1 cellular context compared by ENCODE assay signal in the genomic region with DNA sequence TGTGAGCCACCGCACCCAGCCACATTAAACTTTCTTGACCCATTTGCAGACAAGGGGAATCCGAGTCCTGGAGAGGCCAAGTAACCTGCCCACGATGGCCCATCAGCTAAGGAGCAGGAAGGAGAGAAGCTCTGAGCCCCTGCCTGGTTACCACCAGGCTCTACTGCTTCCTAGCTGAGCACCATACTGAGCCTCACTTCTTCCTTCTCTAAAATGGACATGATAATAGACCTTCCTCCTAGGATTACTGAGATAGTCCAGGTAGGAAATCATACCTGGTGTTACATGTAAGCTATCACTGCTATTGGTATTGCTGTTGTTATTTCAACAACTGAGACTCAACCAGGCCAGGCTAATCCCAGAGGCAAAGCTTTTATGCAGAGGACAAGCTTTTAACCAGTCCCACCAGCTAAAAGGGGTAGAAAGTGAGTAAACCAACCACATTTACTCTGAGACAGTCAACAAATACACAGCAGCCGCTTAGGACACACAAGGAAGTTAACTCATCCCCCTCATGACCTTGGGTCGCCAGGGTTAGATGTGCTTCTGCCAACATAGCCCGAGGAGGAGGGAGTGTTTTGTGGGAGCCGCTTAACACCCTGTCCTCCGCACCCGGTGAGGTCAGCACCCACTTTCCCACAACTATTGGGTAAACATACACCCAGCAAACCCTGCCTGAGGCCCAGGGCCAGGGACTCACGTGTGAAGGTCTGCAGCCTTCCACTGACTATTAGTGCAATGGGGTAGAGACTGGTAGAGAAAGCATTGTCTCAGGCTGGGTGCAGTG.
TF ChIP-seq lines count a peak whose summit lies in the region.

No MANE protein-coding gene starts in this region.

TF ChIP-seq in K562, 482 proteins besides CTCF, POLR2A, EP300 and RAD21 (continued from another document):
- TF ChIP-seq, protein P1, sequence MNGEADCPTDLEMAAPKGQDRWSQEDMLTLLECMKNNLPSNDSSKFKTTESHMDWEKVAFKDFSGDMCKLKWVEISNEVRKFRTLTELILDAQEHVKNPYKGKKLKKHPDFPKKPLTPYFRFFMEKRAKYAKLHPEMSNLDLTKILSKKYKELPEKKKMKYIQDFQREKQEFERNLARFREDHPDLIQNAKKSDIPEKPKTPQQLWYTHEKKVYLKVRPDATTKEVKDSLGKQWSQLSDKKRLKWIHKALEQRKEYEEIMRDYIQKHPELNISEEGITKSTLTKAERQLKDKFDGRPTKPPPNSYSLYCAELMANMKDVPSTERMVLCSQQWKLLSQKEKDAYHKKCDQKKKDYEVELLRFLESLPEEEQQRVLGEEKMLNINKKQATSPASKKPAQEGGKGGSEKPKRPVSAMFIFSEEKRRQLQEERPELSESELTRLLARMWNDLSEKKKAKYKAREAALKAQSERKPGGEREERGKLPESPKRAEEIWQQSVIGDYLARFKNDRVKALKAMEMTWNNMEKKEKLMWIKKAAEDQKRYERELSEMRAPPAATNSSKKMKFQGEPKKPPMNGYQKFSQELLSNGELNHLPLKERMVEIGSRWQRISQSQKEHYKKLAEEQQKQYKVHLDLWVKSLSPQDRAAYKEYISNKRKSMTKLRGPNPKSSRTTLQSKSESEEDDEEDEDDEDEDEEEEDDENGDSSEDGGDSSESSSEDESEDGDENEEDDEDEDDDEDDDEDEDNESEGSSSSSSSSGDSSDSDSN (IDR thresholded peaks at IDR 0.05; ENCODE audit: borderline replicate concordance in 1 of 2, low read depth in 2 of 2, low read length in 2 of 2) = no peak
- TF ChIP-seq GTF2A2 (tag; IDR thresholded peaks at IDR 0.05) (no peak), ELF4 (CRISPR knock-in tag; IDR thresholded peaks at IDR 0.05) (no peak), AFF1 (IDR thresholded peaks at IDR 0.05; ENCODE audit: low read depth in 1 of 2, partially characterized antibody in 2 of 2) (no peak), MTA3 (IDR thresholded peaks at IDR 0.05; ENCODE audit: borderline replicate concordance) (no peak), HNRNPH1 (optimal IDR thresholded peaks at IDR 0.05; ENCODE audit: low read depth, low read length) (no peak), ZNF395 (CRISPR knock-in tag; IDR thresholded peaks at IDR 0.05) (no peak), CHD4 (IDR thresholded peaks at IDR 0.05; ENCODE audit: insufficient read depth, insufficient replicate concordance, low read depth, low read length, poor library complexity, severe bottlenecking) (no peak), CEBPG (CRISPR knock-in tag; IDR thresholded peaks at IDR 0.05) (no peak), CEBPG (tag; conservative IDR thresholded peaks at IDR 0.05 in 1 of 2, IDR thresholded peaks at IDR 0.05 in 1 of 2) (peak in 1 of 2 experiments; percentile 42; a peak in 1 of 4 replicates), TEAD2 (tag; IDR thresholded peaks at IDR 0.05) (no peak), ZNF23 (CRISPR knock-in tag; IDR thresholded peaks at IDR 0.05) (no peak), E2F3 (CRISPR knock-in tag; IDR thresholded peaks at IDR 0.05) (no peak)
- TF ChIP-seq, protein P2, sequence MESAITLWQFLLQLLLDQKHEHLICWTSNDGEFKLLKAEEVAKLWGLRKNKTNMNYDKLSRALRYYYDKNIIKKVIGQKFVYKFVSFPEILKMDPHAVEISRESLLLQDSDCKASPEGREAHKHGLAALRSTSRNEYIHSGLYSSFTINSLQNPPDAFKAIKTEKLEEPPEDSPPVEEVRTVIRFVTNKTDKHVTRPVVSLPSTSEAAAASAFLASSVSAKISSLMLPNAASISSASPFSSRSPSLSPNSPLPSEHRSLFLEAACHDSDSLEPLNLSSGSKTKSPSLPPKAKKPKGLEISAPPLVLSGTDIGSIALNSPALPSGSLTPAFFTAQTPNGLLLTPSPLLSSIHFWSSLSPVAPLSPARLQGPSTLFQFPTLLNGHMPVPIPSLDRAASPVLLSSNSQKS (CRISPR knock-in tag; IDR thresholded peaks at IDR 0.05) = no peak
